Comparison of ENCODE assay signal across 28 cellular contexts in the genomic region with DNA sequence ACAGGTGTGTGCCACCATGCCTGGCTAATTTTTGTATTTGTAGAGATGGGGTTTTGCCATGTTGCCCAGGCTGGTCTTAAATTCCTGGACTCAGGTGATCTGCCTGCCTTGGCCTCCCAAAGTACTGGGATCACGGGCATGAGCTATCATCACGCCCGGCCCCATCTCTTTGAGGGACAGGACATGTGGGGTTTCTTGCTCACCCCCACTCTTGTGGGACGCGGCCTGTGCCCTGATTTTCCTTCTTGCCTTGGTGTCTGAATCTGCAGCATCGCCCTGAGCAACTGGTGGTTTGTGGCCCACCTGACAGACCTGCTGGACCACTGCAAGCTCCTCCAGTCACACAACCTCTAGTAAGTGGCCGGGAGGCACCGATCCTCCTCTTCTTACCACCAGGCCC.
"Had no signal": no experiment of that assay in that cellular context is flagged by ENCODE, and none has a peak within 500 bp of the region (broad histone marks: within the 10 kb centered on the region; RNA-seq: fewer than 3 reads in every experiment).

No MANE protein-coding gene starts in this region.

- H3K27me3 ChIP-seq: brain microvascular endothelial cell, SJSA1 had no signal

- H3K4me1 Mint-ChIP-seq: activated CD4-positive, alpha-beta T cell treated with anti-CD3 and anti-CD28 coated beads, Interleukin-2, amount 10 ng/mL, durations not matched to agents 24 days and 14 days; activated naive CD4-positive, alpha-beta T cell treated with anti-CD3 and anti-CD28 coated beads, Interleukin-2, amount 10 ng/mL, durations not matched to agents 7 days and 5 days; activated naive CD8-positive, alpha-beta T cell treated with anti-CD3 and anti-CD28 coated beads for 36 hours had no signal

- H3K9me3 Mint-ChIP-seq: activated CD4-positive, alpha-beta T cell treated with anti-CD3 and anti-CD28 coated beads, Interleukin-2, amount 10 ng/mL, durations not matched to agents 24 days and 14 days; activated CD8-positive, alpha-beta T cell treated with anti-CD3 and anti-CD28 coated beads for 36 hours; activated naive CD4-positive, alpha-beta T cell treated with anti-CD3 and anti-CD28 coated beads, Interleukin-2, amount 10 ng/mL, durations not matched to agents 7 days and 5 days; activated naive CD8-positive, alpha-beta T cell treated with anti-CD3 and anti-CD28 coated beads for 36 hours; activated T-helper 1 cell treated with anti-CD3 and anti-CD28 coated beads, Interleukin-12 subunit alpha, Interleukin-12 subunit beta, Interleukin-2, Interleukin-4 antibody, amounts not matched to agents 30 ng/mL and 10 ng/mL and 1 ng/mL, durations not matched to agents 14 hours and 24 hours and 36 hours; T-helper 1 cell treated with Interleukin-12 subunit alpha and Interleukin-12 subunit beta and Interleukin-4 antibody, amounts not matched to agents 30 μg/mL and 1 μg/mL, for 36 hours; T-helper 2 cell treated with Interferon-gamma antibody and Interleukin-4, amounts not matched to agents 5 μg/mL and 100 μg/mL, for 36 hours had no signal

- DNase-seq: activated CD4-positive, alpha-beta T cell treated with anti-CD3 and anti-CD28 coated beads, Interleukin-2, amount 10 ng/mL, durations not matched to agents 24 days and 14 days; activated CD4-positive, alpha-beta T cell treated with anti-CD3 and anti-CD28 coated beads, Interleukin-2, amount 50 U/mL, for 4 hours; activated CD8-positive, alpha-beta T cell treated with anti-CD3 and anti-CD28 coated beads for 36 hours; activated gamma-delta T cell treated with Interleukin-2 at 50 U/mL for 16 hours; activated naive CD4-positive, alpha-beta T cell treated with anti-CD3 and anti-CD28 coated beads, Interleukin-2, amount 10 ng/mL, durations not matched to agents 7 days and 5 days; activated naive CD8-positive, alpha-beta T cell treated with anti-CD3 and anti-CD28 coated beads for 36 hours; activated T-cell treated with anti-CD3 and anti-CD28 coated beads, Interleukin-2, amount 50 U/mL, for 1 hour; amniotic stem cell; aorta; brain microvascular endothelial cell; central memory CD4-positive, alpha-beta T cell; Karpas-422; NCI-H1105; NCI-H1417 treated with DMSO at 0.1 percent for 48 hours; NCI-H1694; NCI-H1930; NCI-H2081 treated with DMSO at 0.1 percent for 48 hours; NCI-H226; NCI-H446 treated with DMSO at 0.1 percent for 48 hours; NCI-H524; NCI-H69; SHP77 treated with DMSO at 0.1 percent for 48 hours; SK-N-SH had no signal

- H3K4me2 ChIP-seq: SK-N-SH had no signal

- H3K27ac Mint-ChIP-seq: activated CD4-positive, alpha-beta T cell treated with anti-CD3 and anti-CD28 coated beads, Interleukin-2, amount 10 ng/mL, durations not matched to agents 24 days and 14 days; activated CD8-positive, alpha-beta T cell treated with anti-CD3 and anti-CD28 coated beads for 36 hours; activated naive CD4-positive, alpha-beta T cell treated with anti-CD3 and anti-CD28 coated beads, Interleukin-2, amount 10 ng/mL, durations not matched to agents 7 days and 5 days; activated naive CD8-positive, alpha-beta T cell treated with anti-CD3 and anti-CD28 coated beads for 36 hours; T-helper 1 cell treated with Interleukin-12 subunit alpha and Interleukin-12 subunit beta and Interleukin-4 antibody, amounts not matched to agents 30 μg/mL and 1 μg/mL, for 36 hours; T-helper 2 cell treated with Interferon-gamma antibody and Interleukin-4, amounts not matched to agents 5 μg/mL and 100 μg/mL, for 36 hours had no signal

- H3K27me3 Mint-ChIP-seq: activated CD4-positive, alpha-beta T cell treated with anti-CD3 and anti-CD28 coated beads, Interleukin-2, amount 10 ng/mL, durations not matched to agents 24 days and 14 days; activated CD8-positive, alpha-beta T cell treated with anti-CD3 and anti-CD28 coated beads for 36 hours; activated naive CD4-positive, alpha-beta T cell treated with anti-CD3 and anti-CD28 coated beads, Interleukin-2, amount 10 ng/mL, durations not matched to agents 7 days and 5 days; activated naive CD8-positive, alpha-beta T cell treated with anti-CD3 and anti-CD28 coated beads for 36 hours had no signal

- H3K9ac ChIP-seq: SK-N-SH had no signal

- H3K27ac ChIP-seq: brain microvascular endothelial cell, SJSA1 had no signal

- H3K9me3 ChIP-seq: SJSA1, SK-N-SH had no signal

- H3K4me3 ChIP-seq: SJSA1 had no signal

- H3K4me1 ChIP-seq: SJSA1 had no signal

- H3K4me3 Mint-ChIP-seq: activated CD4-positive, alpha-beta T cell treated with anti-CD3 and anti-CD28 coated beads, Interleukin-2, amount 10 ng/mL, durations not matched to agents 24 days and 14 days; activated CD8-positive, alpha-beta T cell treated with anti-CD3 and anti-CD28 coated beads for 36 hours; activated naive CD4-positive, alpha-beta T cell treated with anti-CD3 and anti-CD28 coated beads, Interleukin-2, amount 10 ng/mL, durations not matched to agents 7 days and 5 days; activated naive CD8-positive, alpha-beta T cell treated with anti-CD3 and anti-CD28 coated beads for 36 hours; activated T-helper 1 cell treated with anti-CD3 and anti-CD28 coated beads, Interleukin-12 subunit alpha, Interleukin-12 subunit beta, Interleukin-2, Interleukin-4 antibody, amounts not matched to agents 30 ng/mL and 10 ng/mL and 1 ng/mL, durations not matched to agents 14 hours and 24 hours and 36 hours; T-helper 1 cell treated with Interleukin-12 subunit alpha and Interleukin-12 subunit beta and Interleukin-4 antibody, amounts not matched to agents 30 μg/mL and 1 μg/mL, for 36 hours; T-helper 2 cell treated with Interferon-gamma antibody and Interleukin-4, amounts not matched to agents 5 μg/mL and 100 μg/mL, for 36 hours had no signal

- ATAC-seq: activated CD8-positive, alpha-beta T cell treated with anti-CD3 and anti-CD28 coated beads for 36 hours; Panc1 had no signal
